1 cellular context compared by ENCODE assay signal in genomic region chr1:181128592-181129497, GRCh38.
TF ChIP-seq lines count a peak whose summit lies in the region.

No MANE protein-coding gene starts in this region.

TF ChIP-seq in WTC11, 78 proteins besides CTCF, POLR2A, EP300 and RAD21 (continued from another document):
- TF ChIP-seq, protein P1, sequence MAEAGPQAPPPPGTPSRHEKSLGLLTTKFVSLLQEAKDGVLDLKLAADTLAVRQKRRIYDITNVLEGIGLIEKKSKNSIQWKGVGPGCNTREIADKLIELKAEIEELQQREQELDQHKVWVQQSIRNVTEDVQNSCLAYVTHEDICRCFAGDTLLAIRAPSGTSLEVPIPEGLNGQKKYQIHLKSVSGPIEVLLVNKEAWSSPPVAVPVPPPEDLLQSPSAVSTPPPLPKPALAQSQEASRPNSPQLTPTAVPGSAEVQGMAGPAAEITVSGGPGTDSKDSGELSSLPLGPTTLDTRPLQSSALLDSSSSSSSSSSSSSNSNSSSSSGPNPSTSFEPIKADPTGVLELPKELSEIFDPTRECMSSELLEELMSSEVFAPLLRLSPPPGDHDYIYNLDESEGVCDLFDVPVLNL (CRISPR knock-in tag; IDR thresholded peaks at IDR 0.05; ENCODE audit: borderline replicate concordance, low read depth): no peak
- TF ChIP-seq, protein P2, sequence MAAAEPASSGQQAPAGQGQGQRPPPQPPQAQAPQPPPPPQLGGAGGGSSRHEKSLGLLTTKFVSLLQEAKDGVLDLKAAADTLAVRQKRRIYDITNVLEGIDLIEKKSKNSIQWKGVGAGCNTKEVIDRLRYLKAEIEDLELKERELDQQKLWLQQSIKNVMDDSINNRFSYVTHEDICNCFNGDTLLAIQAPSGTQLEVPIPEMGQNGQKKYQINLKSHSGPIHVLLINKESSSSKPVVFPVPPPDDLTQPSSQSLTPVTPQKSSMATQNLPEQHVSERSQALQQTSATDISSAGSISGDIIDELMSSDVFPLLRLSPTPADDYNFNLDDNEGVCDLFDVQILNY (CRISPR knock-in tag; IDR thresholded peaks at IDR 0.05): no peak
- TF ChIP-seq GRHL2 (CRISPR knock-in tag; IDR thresholded peaks at IDR 0.05; ENCODE audit: insufficient replicate concordance, severe bottlenecking): no peak
